In the genomic region with DNA sequence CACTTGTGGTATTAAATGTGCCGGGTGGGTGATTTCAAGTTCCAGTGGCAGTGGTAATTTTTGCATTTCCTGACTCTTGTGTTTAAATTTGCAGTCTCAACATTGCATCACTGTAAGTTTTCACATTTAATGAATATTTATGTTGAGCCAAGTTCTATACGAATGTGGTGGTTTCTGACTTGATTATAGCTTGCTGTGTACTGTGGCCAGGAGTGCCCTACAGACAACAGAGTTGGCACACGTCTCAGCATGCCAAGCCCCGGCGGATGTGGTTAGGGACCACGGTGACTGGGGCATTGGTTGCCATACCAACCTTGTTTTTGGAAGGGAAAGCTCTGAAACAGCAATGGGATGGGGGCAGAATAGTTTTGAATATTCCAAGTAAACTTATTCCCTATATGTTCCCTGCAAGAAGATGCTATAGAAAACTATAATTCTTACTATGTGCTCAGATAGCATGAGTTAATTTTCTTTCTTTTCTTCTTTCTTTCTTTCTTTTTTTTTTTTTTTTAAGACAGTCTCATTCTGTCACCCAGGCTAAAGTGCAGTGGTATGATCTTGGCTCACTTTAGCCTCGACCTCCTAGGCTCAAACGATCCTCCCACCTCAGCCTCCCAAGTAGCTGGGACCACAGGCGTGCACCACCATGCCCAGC, we compare ENCODE assay signal across 10 cellular contexts. TPM values are rescaled to one million over a fixed set of nuclear protein-coding genes. Genes with fewer than 3 reads are reported as not detected.
A peak's percentile ranks its signal among the peaks of the same experiment; 100 is the strongest.
DNase-seq lines count a peak whose midpoint lies in the region; ATAC-seq and TF ChIP-seq lines count a peak whose summit lies in the region.
"Had no signal": no experiment of that assay in that cellular context is flagged by ENCODE, and none has a peak within 500 bp of the region (broad histone marks: within the 10 kb centered on the region; RNA-seq: fewer than 3 reads in every experiment).

No MANE protein-coding gene starts in this region.

- TF ChIP-seq POLR2A in IMR-90 (IDR thresholded peaks at IDR 0.05; ENCODE audit: low read depth, low read length) (no peak), erythroblast (IDR thresholded peaks at IDR 0.05; ENCODE audit: low read length) (no peak), body of pancreas (IDR thresholded peaks at IDR 0.05) (no peak)

- H3K36me3 Mint-ChIP-seq in CD4-positive, CD25-positive, alpha-beta regulatory T cell, result no peaks in the 10 kb centered on the region
- no peaks in the 10 kb centered on the region for H3K36me3 Mint-ChIP-seq in activated T-cell treated with anti-CD3 and anti-CD28 coated beads, Interleukin-2, amount 50 U/mL, for 72 hours (ENCODE audit: insufficient read depth in 2 of 2)
- no peaks in the 10 kb centered on the region for H3K36me3 Mint-ChIP-seq in memory B cell

- no peak overlapping the region; the same call in 1 of the 2 replicates for H3K14ac ChIP-seq in IMR-90 (replicated peaks; ENCODE audit: low read depth, low read length)

- peaks cover 9% of the 10 kb centered on the region for H4K20me1 ChIP-seq in IMR-90 (ENCODE audit: insufficient read depth, low read length)

- peaks cover 14% of the 10 kb centered on the region for H3K4me1 ChIP-seq in CD4-positive, CD25-positive, alpha-beta regulatory T cell (ENCODE audit: control insufficient read depth, insufficient read depth, low read length, poor library complexity, severe bottlenecking)
- H3K4me1 ChIP-seq in IMR-90 (ENCODE audit: control insufficient read depth, insufficient read depth, low read length) (peaks cover 14% of the 10 kb centered on the region), body of pancreas (peaks cover 16% of the 10 kb centered on the region)

- no peak overlapping the region for H3K56ac ChIP-seq in IMR-90 (ENCODE audit: extremely low read depth, insufficient read depth, low read length)

- intact Hi-C loops in IMR-90 (cut with micrococcal nuclease) (no loop called here), body of pancreas (cut with DNase I) (no loop called here)

- H3K4me2 ChIP-seq in IMR-90 (ENCODE audit: low read depth, low read length), result peak overlapping the region; percentile 75

- peaks cover 17% of the 10 kb centered on the region for H3K9me1 ChIP-seq in IMR-90 (ENCODE audit: insufficient read depth, low read length)

- no peak overlapping the region for H4K8ac ChIP-seq in IMR-90 (ENCODE audit: low read depth in 2 of 2, low read length in 2 of 2)

- H3K27me3 ChIP-seq in CD4-positive, CD25-positive, alpha-beta regulatory T cell (ENCODE audit: control insufficient read depth, insufficient read depth, low read length), result no peaks in the 10 kb centered on the region
- no peaks in the 10 kb centered on the region for H3K27me3 ChIP-seq in IMR-90 (ENCODE audit: control insufficient read depth, insufficient read depth, low read length)
- no peaks in the 10 kb centered on the region for H3K27me3 ChIP-seq in H7 (ENCODE audit: control insufficient read depth, insufficient read depth, low read length)
- no peaks in the 10 kb centered on the region for H3K27me3 ChIP-seq in body of pancreas
- H3K27me3 ChIP-seq: breast epithelium had no signal

- H3K27ac ChIP-seq in CD4-positive, CD25-positive, alpha-beta regulatory T cell (ENCODE audit: insufficient read depth, low read length, poor library complexity, severe bottlenecking), result no peak overlapping the region
- H3K27ac ChIP-seq in IMR-90 (ENCODE audit: insufficient read depth, low read length) (no peak overlapping the region), body of pancreas (no peak overlapping the region)

- no peak overlapping the region for H3K4ac ChIP-seq in IMR-90 (ENCODE audit: low read depth, low read length)

- H3K18ac ChIP-seq in IMR-90 (ENCODE audit: low read depth, low read length), result peak overlapping the region; percentile 27

- no peak for TF ChIP-seq RAD21 in IMR-90 (IDR thresholded peaks at IDR 0.05; ENCODE audit: low read length)

- H2AFZ ChIP-seq in IMR-90 (replicated peaks; ENCODE audit: low read length, poor library complexity), result no peak overlapping the region

- no peak overlapping the region; the same call in 1 of the 2 replicates for H4K5ac ChIP-seq in IMR-90 (ENCODE audit: low read depth, low read length)

- no peaks in the 10 kb centered on the region for H3K27me3 Mint-ChIP-seq in CD4-positive, CD25-positive, alpha-beta regulatory T cell
- H3K27me3 Mint-ChIP-seq in activated T-cell treated with anti-CD3 and anti-CD28 coated beads, Interleukin-2, amount 50 U/mL, for 72 hours (ENCODE audit: low read depth), result peaks cover 22% of the 10 kb centered on the region
- peaks cover 4% of the 10 kb centered on the region for H3K27me3 Mint-ChIP-seq in memory B cell

- no TSS peak for BruUV-seq in IMR-90 (replicated peaks; lab: Mats Ljungman, UMichigan)

- DNase-seq in CD4-positive, CD25-positive, alpha-beta regulatory T cell, result peak in 2 of 3 donors; percentile 51 to 71
- DNase-seq in IMR-90, result peak; percentile 20
- peak; percentile 28 to 30 for DNase-seq in activated T-cell treated with anti-CD3 and anti-CD28 coated beads, Interleukin-2, amount 50 U/mL, for 72 hours
- no peak for DNase-seq in memory B cell (ENCODE audit: low spot score in 2 of 2)
- no peak for DNase-seq in H7
- DNase-seq in erythroblast (lab: John Stamatoyannopoulos, UW), result no peak
- DNase-seq in NCI-H2081 treated with DMSO at 0.1 percent for 48 hours (lab: John Stamatoyannopoulos, UW), result no peak
- DNase-seq in body of pancreas, result no peak
- DNase-seq: NCI-H1436 treated with DMSO at 0.1 percent for 48 hours had no signal

- CTCF ChIA-PET in IMR-90 (lab: Yijun Ruan, JAX), result no interaction called here

- 0% methylated on average over 1 of the region's 9 CpGs; no CpG with 5 or more reads in 1 of the 2 experiments for WGBS in IMR-90 (ENCODE audit: extremely low coverage in 2 of 2, insufficient read length in 1 of 2), 2 experiments
- 70 to 84% methylated on average over 9 of the region's 9 CpGs for WGBS in body of pancreas, 2 donors

- no peak overlapping the region for H3K23ac ChIP-seq in IMR-90 (ENCODE audit: low read depth, low read length)

- no peak overlapping the region for H4K91ac ChIP-seq in IMR-90 (ENCODE audit: insufficient read depth, low read depth, low read length)

- no peak overlapping the region for H2BK120ac ChIP-seq in IMR-90 (ENCODE audit: low read depth, low read length)

- TF ChIP-seq CTCF in IMR-90 (conservative IDR thresholded peaks at IDR 0.05; ENCODE audit: low read depth, low read length), result no peak
- no peak for TF ChIP-seq CTCF in body of pancreas (IDR thresholded peaks at IDR 0.05)

- no peak overlapping the region for H2BK20ac ChIP-seq in IMR-90 (ENCODE audit: low read depth, low read length)

- dilution Hi-C loops in IMR-90 (cut with HindIII; ENCODE audit: low sequenced_read_pairs, unreplicated experiment), result no loop called here

- H3K4me3 Mint-ChIP-seq in CD4-positive, CD25-positive, alpha-beta regulatory T cell, result peak overlapping the region in 3 of 4 donors; percentile 25 to 59 (median 52)
- peak overlapping the region in 1 of 2 donors; percentile 29 for H3K4me3 Mint-ChIP-seq in activated T-cell treated with anti-CD3 and anti-CD28 coated beads, Interleukin-2, amount 50 U/mL, for 72 hours
- peak overlapping the region; percentile 5 for H3K4me3 Mint-ChIP-seq in memory B cell

- no peak overlapping the region for H2BK15ac ChIP-seq in IMR-90 (ENCODE audit: low read depth, low read length)

- peaks cover 17 to 47% of the 10 kb centered on the region in 2 experiments for H3K79me1 ChIP-seq in IMR-90 (ENCODE audit: low read depth in 1 of 2, low read length in 2 of 2)

- peaks cover 0 to 3% (median 0%) of the 10 kb centered on the region in 7 donors for H3K9me3 Mint-ChIP-seq in CD4-positive, CD25-positive, alpha-beta regulatory T cell
- H3K9me3 Mint-ChIP-seq in activated T-cell treated with anti-CD3 and anti-CD28 coated beads, Interleukin-2, amount 50 U/mL, for 72 hours, result no peaks in the 10 kb centered on the region
- H3K9me3 Mint-ChIP-seq in memory B cell, result no peaks in the 10 kb centered on the region

- no peak overlapping the region for H2AK9ac ChIP-seq in IMR-90 (replicated peaks; ENCODE audit: low read depth, low read length, poor library complexity)

- H3K36me3 ChIP-seq in CD4-positive, CD25-positive, alpha-beta regulatory T cell (ENCODE audit: control insufficient read depth, insufficient read depth, low read length), result no peaks in the 10 kb centered on the region
- H3K36me3 ChIP-seq in IMR-90 (ENCODE audit: control insufficient read depth, insufficient read depth, low read length) (no peaks in the 10 kb centered on the region), H7 (replicated peaks; ENCODE audit: control insufficient read depth, insufficient read depth, low read length) (no peaks in the 10 kb centered on the region), body of pancreas (replicated peaks in 1 of 2; ENCODE audit: insufficient read depth in 1 of 2, low read depth in 2 of 2) (no peaks in the 10 kb centered on the region)
- H3K36me3 ChIP-seq: breast epithelium had no signal

- no peak overlapping the region for H3K9ac ChIP-seq in IMR-90 (ENCODE audit: low read depth, low read length)

- peak overlapping the region in 1 of 3 donors; percentile 17 for H3K27ac Mint-ChIP-seq in CD4-positive, CD25-positive, alpha-beta regulatory T cell
- H3K27ac Mint-ChIP-seq in activated T-cell treated with anti-CD3 and anti-CD28 coated beads, Interleukin-2, amount 50 U/mL, for 72 hours, result no peak overlapping the region
- no peak overlapping the region for H3K27ac Mint-ChIP-seq in memory B cell

- peak; percentile 77 to 90 for ATAC-seq in CD4-positive, CD25-positive, alpha-beta regulatory T cell (ENCODE audit: low read depth in 2 of 2)
- peak; percentile 34; the same call in 1 of the 2 replicates for ATAC-seq in IMR-90 (ENCODE audit: low read depth)
- peak; percentile 55 to 66 for ATAC-seq in activated T-cell treated with anti-CD3 and anti-CD28 coated beads, Interleukin-2, amount 50 U/mL, for 72 hours (replicated peaks in 1 of 2)
- peak; percentile 59 for ATAC-seq in memory B cell (ENCODE audit: low read depth)
- ATAC-seq in body of pancreas, result no peak

- no peaks in the 10 kb centered on the region for H3K9me3 ChIP-seq in CD4-positive, CD25-positive, alpha-beta regulatory T cell (ENCODE audit: control insufficient read depth in 2 of 2, low read length in 2 of 2)
- H3K9me3 ChIP-seq in IMR-90 (ENCODE audit: control insufficient read depth, insufficient read depth, low read length) (no peaks in the 10 kb centered on the region), body of pancreas (no peaks in the 10 kb centered on the region)
- H3K9me3 ChIP-seq: breast epithelium had no signal

- in situ Hi-C loops in IMR-90 (cut with MboI; ENCODE audit: low sequenced_read_pairs), result no loop called here

- POLR2A ChIA-PET in IMR-90 (lab: Charles Lee; ENCODE audit: unreplicated experiment), result no interaction called here

- H3K4me1 Mint-ChIP-seq in CD4-positive, CD25-positive, alpha-beta regulatory T cell, result peaks cover 0 to 26% (median 10%) of the 10 kb centered on the region in 4 donors
- H3K4me1 Mint-ChIP-seq in activated T-cell treated with anti-CD3 and anti-CD28 coated beads, Interleukin-2, amount 50 U/mL, for 72 hours (ENCODE audit: low read depth), result peaks cover 18% of the 10 kb centered on the region
- peaks cover 22% of the 10 kb centered on the region for H3K4me1 Mint-ChIP-seq in memory B cell

- H3K4me3 ChIP-seq in CD4-positive, CD25-positive, alpha-beta regulatory T cell (ENCODE audit: low read depth, low read length), result no peak overlapping the region
- H3K4me3 ChIP-seq in IMR-90 (ENCODE audit: insufficient read depth, low read depth, low read length) (no peak overlapping the region), H7 (ENCODE audit: insufficient read depth, low read depth, low read length) (no peak overlapping the region), body of pancreas (no peak overlapping the region)
- H3K4me3 ChIP-seq: breast epithelium had no signal

- H2AK5ac ChIP-seq in IMR-90 (ENCODE audit: low read depth, low read length), result no peak overlapping the region

- H2BK5ac ChIP-seq in IMR-90 (ENCODE audit: low read depth, low read length, poor library complexity, severe bottlenecking), result no peak overlapping the region

RNA-seq across cellular contexts. Expression of gene ZNRF3, which starts 16.0 kb away (rescaled TPM):
- total RNA-seq in CD4-positive, CD25-positive, alpha-beta regulatory T cell, result 0.35 TPM
- under 1 TPM; 0.06 to 0.30 (median 0.19) TPM for polyA plus RNA-seq in CD4-positive, CD25-positive, alpha-beta regulatory T cell
- total RNA-seq in IMR-90 (2012; rRNA removed), result 1.4 TPM in 2 replicates
- polyA plus RNA-seq in IMR-90 (2012; rRNA removed), result 2.4 and 3.3 TPM in 2 replicates
- 1.4 and 3.5 TPM in 2 replicates for polyA plus RNA-seq in IMR-90 (2012; cell fraction: cytosol; rRNA removed)
- polyA plus RNA-seq in IMR-90 (2012; cell fraction: nucleus; rRNA removed; ENCODE audit: low replicate concordance), result 2.1 and 5.4 TPM in 2 replicates
- under 1 TPM; 0.86 to 0.94 TPM for total RNA-seq in activated T-cell treated with anti-CD3 and anti-CD28 coated beads, Interleukin-2, amount 50 U/mL, for 72 hours
- 22.1 and 27.7 TPM in 2 replicates for total RNA-seq in H7 (2014; rRNA removed; shearing (Covaris generic))
- total RNA-seq in body of pancreas, result 1 to 10 TPM; 7.8 to 8.6 TPM

Comparison
In these comparisons a context has a peak if more than half of its experiments do, and no peak if none do; other contexts are left out.
1. DNase-seq: peak in CD4-positive, CD25-positive, alpha-beta regulatory T cell (2 of 3), IMR-90 (single experiment) and activated T-cell treated with anti-CD3 and anti-CD28 coated beads, Interleukin-2, amount 50 U/mL, for 72 hours (2 of 2); none in memory B cell (0 of 2), H7 (single experiment), erythroblast (0 of 2), NCI-H2081 treated with DMSO at 0.1 percent for 48 hours (single experiment) and body of pancreas (0 of 4).